In genomic region chr16:1816396-1817275, GRCh38 we compare ENCODE assay signal across 32 cellular contexts. TPM values are rescaled to one million over a fixed set of nuclear protein-coding genes. Genes with fewer than 3 reads are reported as not detected.
"Had no signal": no experiment of that assay in that cellular context is flagged by ENCODE, and none has a peak within 500 bp of the region (broad histone marks: within the 10 kb centered on the region; RNA-seq: fewer than 3 reads in every experiment).

No MANE protein-coding gene starts in this region.

- H3K4me1 ChIP-seq: heart right ventricle, parathyroid adenoma, prostate gland, thyroid gland had no signal

- ATAC-seq: naive thymus-derived CD8-positive, alpha-beta T cell; right cardiac atrium had no signal

- H3K9me3 Mint-ChIP-seq: central memory CD8-positive, alpha-beta T cell; naive thymus-derived CD8-positive, alpha-beta T cell; neural crest cell had no signal

- H3K4me1 Mint-ChIP-seq: neural crest cell had no signal

- H3K4me3 ChIP-seq: coronary artery, esophagus squamous epithelium, heart right ventricle, prostate gland, skin epidermis, stomach, thyroid gland had no signal

- H3K4me3 Mint-ChIP-seq: central memory CD8-positive, alpha-beta T cell; naive thymus-derived CD8-positive, alpha-beta T cell; neural crest cell had no signal

- FAIRE-seq: endometrium, keratinocyte had no signal

- DNase-seq: dermis blood vessel endothelial cell; effector memory CD4-positive, alpha-beta T cell; erythroblast; esophagus squamous epithelium; foreskin melanocyte; glutamatergic neuron; heart right ventricle; hippocampal formation; mammary epithelial cell; mesendoderm; midbrain; naive thymus-derived CD8-positive, alpha-beta T cell; stimulated activated CD4-positive, alpha-beta T cell treated with anti-CD3 and anti-CD28 coated beads, Interleukin-12 subunit alpha, Interleukin-12 subunit beta, amount 100 ng/mL, for 4 hours; stimulated activated CD4-positive, alpha-beta T cell treated with anti-CD3 and anti-CD28 coated beads, Interleukin-1b, Interleukin-23, amount 100 ng/mL, for 48 hours; stimulated activated CD4-positive, alpha-beta T cell treated with anti-CD3 and anti-CD28 coated beads, Interleukin-4, amount 100 ng/mL, for 1 hour; stimulated activated CD8-positive, alpha-beta memory T cell treated with anti-CD3 and anti-CD28 coated beads, Interleukin-4, amount 100 ng/mL, for 48 hours; stimulated activated naive CD4-positive, alpha-beta T cell treated with Interleukin-2 at 50 U/mL for 16 hours; stomach; thyroid gland; trophoblast cell had no signal

- H3K9ac ChIP-seq: parathyroid adenoma had no signal

- H3K9me3 ChIP-seq: esophagus squamous epithelium, heart right ventricle, prostate gland, stomach, thyroid gland had no signal

- H3K27me3 ChIP-seq: esophagus squamous epithelium, heart right ventricle, stomach, thyroid gland had no signal

- H2AFZ ChIP-seq: parathyroid adenoma had no signal

- H3K27ac ChIP-seq: coronary artery, esophagus squamous epithelium, heart right ventricle, parathyroid adenoma, prostate gland, skin epidermis, stomach, thyroid gland had no signal

- H3K27me3 Mint-ChIP-seq: central memory CD8-positive, alpha-beta T cell; naive thymus-derived CD8-positive, alpha-beta T cell had no signal

RNA-seq across cellular contexts. Expression of gene IGFALS, which starts 23.1 kb away (rescaled TPM):
- total RNA-seq: dermis blood vessel endothelial cell, esophagus squamous epithelium, mammary epithelial cell, myocyte, osteoblast, right cardiac atrium, temporal lobe had no signal
- polyA plus RNA-seq: keratinocyte; mammary epithelial cell; naive thymus-derived CD8-positive, alpha-beta T cell had no signal
